ENCODE assay signal across 8 cellular contexts in the genomic region with DNA sequence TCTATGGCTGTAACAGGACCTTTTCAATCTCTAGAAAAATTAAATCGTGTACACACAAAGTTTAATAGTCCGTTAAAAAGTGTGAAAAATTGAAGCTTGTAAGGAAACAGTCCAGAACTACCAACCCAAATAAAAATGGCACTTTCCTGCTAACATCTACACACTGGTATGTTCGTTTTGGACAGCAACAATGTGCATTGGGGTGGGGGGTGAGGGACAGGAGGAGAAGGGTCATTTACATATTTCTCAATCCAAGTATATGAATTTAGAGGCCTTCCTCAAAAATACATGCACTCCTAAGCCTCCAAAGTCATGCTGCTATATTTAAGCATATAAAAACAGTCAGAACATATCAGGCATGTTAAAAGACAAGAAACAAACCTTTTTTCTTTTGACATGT. TPM values are rescaled to one million over a fixed set of nuclear protein-coding genes. Genes with fewer than 3 reads are reported as not detected.
A peak's percentile ranks its signal among the peaks of the same experiment; 100 is the strongest.
DNase-seq lines count a peak whose midpoint lies in the region; ATAC-seq and TF ChIP-seq lines count a peak whose summit lies in the region.

No MANE protein-coding gene starts in this region.

- ATAC-seq in GM23338 (no peak), gastrocnemius medialis (no peak), HG02678 (IDR thresholded peaks at IDR 0.05; ENCODE audit: unreplicated experiment) (no peak), GM19395 (IDR thresholded peaks at IDR 0.05; ENCODE audit: unreplicated experiment) (no peak)

- H3K4me1 ChIP-seq in GM23338 (ENCODE audit: insufficient read depth) (peaks cover 5% of the 10 kb centered on the region), gastrocnemius medialis (peaks cover 32 to 33% of the 10 kb centered on the region in 2 donors)

- H3K9me3 Mint-ChIP-seq in GM23338 = no peaks in the 10 kb centered on the region

- peaks cover 3% of the 10 kb centered on the region; the same call in 2 of the 3 replicates for H3K4me1 Mint-ChIP-seq in GM23338

- TF ChIP-seq CTCF in GM23338 (conservative IDR thresholded peaks at IDR 0.05; ENCODE audit: low read depth in 2 of 2) = no peak
- no peak for TF ChIP-seq CTCF in fibroblast of mammary gland (conservative IDR thresholded peaks at IDR 0.05; ENCODE audit: control insufficient read depth, insufficient read depth, low read depth, low read length)
- no peak for TF ChIP-seq CTCF in gastrocnemius medialis (IDR thresholded peaks at IDR 0.05 in 4 of 5, conservative IDR thresholded peaks at IDR 0.05 in 1 of 5)

- peak overlapping the region; percentile 84 for H3K4me2 ChIP-seq in GM23338

- H2AFZ ChIP-seq in GM23338 = no peak overlapping the region

- H3K36me3 Mint-ChIP-seq in GM23338 (ENCODE audit: low read depth) = peaks cover 55% of the 10 kb centered on the region

- H3K27ac ChIP-seq in GM23338 (ENCODE audit: low read depth) (no peak overlapping the region), SK-N-MC (no peak overlapping the region), gastrocnemius medialis (peak overlapping the region; percentile 99 to 100 (median 100))

- H3K9me3 ChIP-seq in SK-N-MC (ENCODE audit: low read depth, low read length) = no peaks in the 10 kb centered on the region
- no peaks in the 10 kb centered on the region for H3K9me3 ChIP-seq in gastrocnemius medialis

- no peaks in the 10 kb centered on the region for H3K9me2 ChIP-seq in GM23338 (ENCODE audit: insufficient read depth)

- H3K4me3 ChIP-seq in GM23338 = peak overlapping the region; percentile 97
- H3K4me3 ChIP-seq in SK-N-MC = peak overlapping the region; percentile 79
- peak overlapping the region; percentile 94 for H3K4me3 ChIP-seq in fibroblast of mammary gland (ENCODE audit: control insufficient read depth, low read depth, low read length)
- H3K4me3 ChIP-seq in gastrocnemius medialis = peak overlapping the region; percentile 96 to 100 (median 98)

- DNase-seq in GM23338 (ENCODE audit: low spot score) = no peak
- no peak for DNase-seq in SK-N-MC (ENCODE audit: low read depth, low spot score)
- no peak for DNase-seq in fibroblast of mammary gland (ENCODE audit: low read depth)
- DNase-seq in gastrocnemius medialis = no peak
- DNase-seq in NCI-H2227 (lab: John Stamatoyannopoulos, UW; ENCODE audit: unreplicated experiment) = no peak
- no peak for DNase-seq in NCI-H146 treated with DMSO at 0.1 percent for 48 hours (lab: John Stamatoyannopoulos, UW; ENCODE audit: unreplicated experiment)

- TF ChIP-seq POLR2A in gastrocnemius medialis (IDR thresholded peaks at IDR 0.05) = no peak

- peaks cover 18% of the 10 kb centered on the region for H3K27me3 Mint-ChIP-seq in GM23338 (ENCODE audit: insufficient read depth, low read depth, poor library complexity)

- peaks cover 66% of the 10 kb centered on the region for H4K20me1 ChIP-seq in GM23338 (replicated peaks; ENCODE audit: insufficient read depth)

- in situ Hi-C loops in gastrocnemius medialis (cut with MboI; ENCODE audit: low sequenced_read_pairs in 4 of 4) = no loop called here

- intact Hi-C loops in gastrocnemius medialis (cut with DNase I; ENCODE audit: low total_unique reads) = no loop called here

- H3K27me3 ChIP-seq in GM23338 (ENCODE audit: insufficient read depth) (no peaks in the 10 kb centered on the region), gastrocnemius medialis (no peaks in the 10 kb centered on the region)

- peaks cover 14% of the 10 kb centered on the region; the same call in 1 of the 2 replicates for H3F3A ChIP-seq in GM23338 (replicated peaks; ENCODE audit: low read depth)

- H3K36me3 ChIP-seq in GM23338 (ENCODE audit: insufficient read depth) = peaks cover 17% of the 10 kb centered on the region
- peaks cover 48% of the 10 kb centered on the region for H3K36me3 ChIP-seq in SK-N-MC (ENCODE audit: insufficient read depth, low read length)
- peaks cover 0 to 18% of the 10 kb centered on the region in 2 donors for H3K36me3 ChIP-seq in gastrocnemius medialis

- H3K4me3 Mint-ChIP-seq in GM23338 = peak overlapping the region; percentile 94

- H3K79me2 ChIP-seq in GM23338 (replicated peaks; ENCODE audit: insufficient read depth) = peaks cover 75% of the 10 kb centered on the region

- peak overlapping the region; percentile 94 for H3K9ac ChIP-seq in SK-N-MC (ENCODE audit: insufficient read length)

- no peak overlapping the region for H3K27ac Mint-ChIP-seq in GM23338

TF ChIP-seq in GM23338, 12 proteins besides CTCF, POLR2A, EP300 and RAD21:
- TF ChIP-seq JUNB (IDR thresholded peaks at IDR 0.05; ENCODE audit: unreplicated experiment) = no peak
- TF ChIP-seq, protein P1, sequence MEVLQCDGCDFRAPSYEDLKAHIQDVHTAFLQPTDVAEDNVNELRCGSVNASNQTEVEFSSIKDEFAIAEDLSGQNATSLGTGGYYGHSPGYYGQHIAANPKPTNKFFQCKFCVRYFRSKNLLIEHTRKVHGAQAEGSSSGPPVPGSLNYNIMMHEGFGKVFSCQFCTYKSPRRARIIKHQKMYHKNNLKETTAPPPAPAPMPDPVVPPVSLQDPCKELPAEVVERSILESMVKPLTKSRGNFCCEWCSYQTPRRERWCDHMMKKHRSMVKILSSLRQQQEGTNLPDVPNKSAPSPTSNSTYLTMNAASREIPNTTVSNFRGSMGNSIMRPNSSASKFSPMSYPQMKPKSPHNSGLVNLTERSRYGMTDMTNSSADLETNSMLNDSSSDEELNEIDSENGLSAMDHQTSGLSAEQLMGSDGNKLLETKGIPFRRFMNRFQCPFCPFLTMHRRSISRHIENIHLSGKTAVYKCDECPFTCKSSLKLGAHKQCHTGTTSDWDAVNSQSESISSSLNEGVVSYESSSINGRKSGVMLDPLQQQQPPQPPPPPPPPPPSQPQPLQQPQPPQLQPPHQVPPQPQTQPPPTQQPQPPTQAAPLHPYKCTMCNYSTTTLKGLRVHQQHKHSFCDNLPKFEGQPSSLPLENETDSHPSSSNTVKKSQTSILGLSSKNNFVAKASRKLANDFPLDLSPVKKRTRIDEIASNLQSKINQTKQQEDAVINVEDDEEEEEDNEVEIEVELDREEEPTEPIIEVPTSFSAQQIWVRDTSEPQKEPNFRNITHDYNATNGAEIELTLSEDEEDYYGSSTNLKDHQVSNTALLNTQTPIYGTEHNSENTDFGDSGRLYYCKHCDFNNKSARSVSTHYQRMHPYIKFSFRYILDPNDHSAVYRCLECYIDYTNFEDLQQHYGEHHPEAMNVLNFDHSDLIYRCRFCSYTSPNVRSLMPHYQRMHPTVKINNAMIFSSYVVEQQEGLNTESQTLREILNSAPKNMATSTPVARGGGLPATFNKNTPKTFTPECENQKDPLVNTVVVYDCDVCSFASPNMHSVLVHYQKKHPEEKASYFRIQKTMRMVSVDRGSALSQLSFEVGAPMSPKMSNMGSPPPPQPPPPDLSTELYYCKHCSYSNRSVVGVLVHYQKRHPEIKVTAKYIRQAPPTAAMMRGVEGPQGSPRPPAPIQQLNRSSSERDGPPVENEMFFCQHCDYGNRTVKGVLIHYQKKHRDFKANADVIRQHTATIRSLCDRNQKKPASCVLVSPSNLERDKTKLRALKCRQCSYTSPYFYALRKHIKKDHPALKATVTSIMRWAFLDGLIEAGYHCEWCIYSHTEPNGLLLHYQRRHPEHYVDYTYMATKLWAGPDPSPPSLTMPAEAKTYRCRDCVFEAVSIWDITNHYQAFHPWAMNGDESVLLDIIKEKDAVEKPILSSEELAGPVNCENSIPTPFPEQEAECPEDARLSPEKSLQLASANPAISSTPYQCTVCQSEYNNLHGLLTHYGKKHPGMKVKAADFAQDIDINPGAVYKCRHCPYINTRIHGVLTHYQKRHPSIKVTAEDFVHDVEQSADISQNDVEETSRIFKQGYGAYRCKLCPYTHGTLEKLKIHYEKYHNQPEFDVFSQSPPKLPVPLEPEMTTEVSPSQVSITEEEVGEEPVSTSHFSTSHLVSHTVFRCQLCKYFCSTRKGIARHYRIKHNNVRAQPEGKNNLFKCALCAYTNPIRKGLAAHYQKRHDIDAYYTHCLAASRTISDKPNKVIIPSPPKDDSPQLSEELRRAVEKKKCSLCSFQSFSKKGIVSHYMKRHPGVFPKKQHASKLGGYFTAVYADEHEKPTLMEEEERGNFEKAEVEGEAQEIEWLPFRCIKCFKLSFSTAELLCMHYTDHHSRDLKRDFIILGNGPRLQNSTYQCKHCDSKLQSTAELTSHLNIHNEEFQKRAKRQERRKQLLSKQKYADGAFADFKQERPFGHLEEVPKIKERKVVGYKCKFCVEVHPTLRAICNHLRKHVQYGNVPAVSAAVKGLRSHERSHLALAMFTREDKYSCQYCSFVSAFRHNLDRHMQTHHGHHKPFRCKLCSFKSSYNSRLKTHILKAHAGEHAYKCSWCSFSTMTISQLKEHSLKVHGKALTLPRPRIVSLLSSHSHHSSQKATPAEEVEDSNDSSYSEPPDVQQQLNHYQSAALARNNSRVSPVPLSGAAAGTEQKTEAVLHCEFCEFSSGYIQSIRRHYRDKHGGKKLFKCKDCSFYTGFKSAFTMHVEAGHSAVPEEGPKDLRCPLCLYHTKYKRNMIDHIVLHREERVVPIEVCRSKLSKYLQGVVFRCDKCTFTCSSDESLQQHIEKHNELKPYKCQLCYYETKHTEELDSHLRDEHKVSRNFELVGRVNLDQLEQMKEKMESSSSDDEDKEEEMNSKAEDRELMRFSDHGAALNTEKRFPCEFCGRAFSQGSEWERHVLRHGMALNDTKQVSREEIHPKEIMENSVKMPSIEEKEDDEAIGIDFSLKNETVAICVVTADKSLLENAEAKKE (CRISPR knock-in tag; IDR thresholded peaks at IDR 0.05) = no peak

RNA-seq across cellular contexts. Expression of gene PPP1R15B, which starts 2.5 kb away (rescaled TPM):
- total RNA-seq in GM23338 (2014; rRNA removed; shearing (Covaris generic)) = 58.4 and 64.3 TPM in 2 replicates
- 16.3 and 17.3 TPM in 2 replicates for polyA plus RNA-seq in GM23338 (2016; fragmentation: Nextera tagmentation; extraction: Ambion mirVana)
- total RNA-seq in gastrocnemius medialis = 10 to 100 TPM; 23.8 to 33.0 (median 25.9) TPM

RNA-seq across cellular contexts. Expression of gene PLEKHA6, which starts 49.4 kb away (rescaled TPM):
- 4.3 and 6.2 TPM in 2 replicates for total RNA-seq in GM23338 (2014; rRNA removed; shearing (Covaris generic))
- 2.5 and 2.8 TPM in 2 replicates for polyA plus RNA-seq in GM23338 (2016; fragmentation: Nextera tagmentation; extraction: Ambion mirVana)
- 10 to 100 TPM in 2 of 4 donors, 1 to 10 TPM in 2; 4.3 to 13.2 (median 7.7) TPM for total RNA-seq in gastrocnemius medialis

Comparison
In these comparisons a context has a peak if more than half of its experiments do, and no peak if none do; other contexts are left out.
1. H3K27ac ChIP-seq: peak in gastrocnemius medialis (4 of 4); none in GM23338 (single experiment) and SK-N-MC (single experiment).
2. Peak in every context shown above with its lines, with median percentiles within 50 percentile points of each other: H3K4me3 ChIP-seq.